In the genomic region with DNA sequence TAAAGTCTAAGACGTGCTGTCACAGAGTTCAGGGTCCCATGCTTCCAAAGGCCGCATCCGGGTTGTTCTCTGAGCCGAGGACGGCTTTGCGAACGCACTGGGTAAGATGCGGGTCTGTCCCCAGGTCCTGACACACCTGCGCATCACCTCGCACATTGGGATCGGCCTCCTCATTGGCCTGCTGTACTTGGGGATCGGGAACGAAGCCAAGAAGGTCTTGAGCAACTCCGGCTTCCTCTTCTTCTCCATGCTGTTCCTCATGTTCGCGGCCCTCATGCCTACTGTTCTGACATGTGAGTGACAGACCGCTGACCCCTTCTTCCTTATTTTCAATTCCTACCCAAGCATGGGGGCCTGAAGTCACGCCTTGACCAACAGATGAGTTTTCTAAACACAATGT, we compare ENCODE assay signal across 1 cellular context.
TF ChIP-seq lines count a peak whose summit lies in the region.

No MANE protein-coding gene starts in this region.

TF ChIP-seq in GM12878, 131 proteins besides CTCF, POLR2A, EP300 and RAD21:
- TF ChIP-seq, protein P1, sequence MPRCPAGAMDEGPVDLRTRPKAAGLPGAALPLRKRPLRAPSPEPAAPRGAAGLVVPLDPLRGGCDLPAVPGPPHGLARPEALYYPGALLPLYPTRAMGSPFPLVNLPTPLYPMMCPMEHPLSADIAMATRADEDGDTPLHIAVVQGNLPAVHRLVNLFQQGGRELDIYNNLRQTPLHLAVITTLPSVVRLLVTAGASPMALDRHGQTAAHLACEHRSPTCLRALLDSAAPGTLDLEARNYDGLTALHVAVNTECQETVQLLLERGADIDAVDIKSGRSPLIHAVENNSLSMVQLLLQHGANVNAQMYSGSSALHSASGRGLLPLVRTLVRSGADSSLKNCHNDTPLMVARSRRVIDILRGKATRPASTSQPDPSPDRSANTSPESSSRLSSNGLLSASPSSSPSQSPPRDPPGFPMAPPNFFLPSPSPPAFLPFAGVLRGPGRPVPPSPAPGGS (IDR thresholded peaks at IDR 0.05; ENCODE audit: borderline replicate concordance, insufficient read depth, low read depth, low read length, poor library complexity, severe bottlenecking) = peak; percentile 51
- TF ChIP-seq ETV6 (conservative IDR thresholded peaks at IDR 0.05 in 1 of 2, IDR thresholded peaks at IDR 0.05 in 1 of 2; ENCODE audit: borderline replicate concordance in 1 of 2, low read depth in 1 of 2) = no peak
